In genomic region chr17:7038025-7038862, GRCh38 we compare ENCODE assay signal across 19 cellular contexts. TPM values are rescaled to one million over a fixed set of nuclear protein-coding genes. Genes with fewer than 3 reads are reported as not detected.
DNase-seq lines count a peak whose midpoint lies in the region; ATAC-seq, FAIRE-seq and TF ChIP-seq lines count a peak whose summit lies in the region.
"Had no signal": no experiment of that assay in that cellular context is flagged by ENCODE, and none has a peak within 500 bp of the region (broad histone marks: within the 10 kb centered on the region; RNA-seq: fewer than 3 reads in every experiment).

No MANE protein-coding gene starts in this region.

- intact Hi-C loops in HepG2 (cut with micrococcal nuclease; ENCODE audit: unreplicated experiment) (no loop called here), sigmoid colon (cut with DNase I) (no loop called here)

- peak overlapping the region; percentile 11 to 94 (median 39) for H3K4me3 ChIP-seq in HepG2 (replicated peaks in 1 of 3; ENCODE audit: insufficient read depth in 1 of 3, low read depth in 2 of 3, low read length in 3 of 3)
- H3K4me3 ChIP-seq in sigmoid colon: no peak overlapping the region

- peaks cover 50% of the 10 kb centered on the region for H3K4me1 Mint-ChIP-seq in stimulated activated naive CD8-positive, alpha-beta T cell treated with anti-CD3 and anti-CD28 coated beads, Interleukin-15, Interleukin-2, amounts not matched to agents 100 ng/mL and 50 ng/mL, for 24 hours (ENCODE audit: low read depth)
- peaks cover 57% of the 10 kb centered on the region for H3K4me1 Mint-ChIP-seq in activated CD4-positive, alpha-beta memory T cell treated with anti-CD3 and anti-CD28 coated beads, Interleukin-2, amount 10 ng/mL, durations not matched to agents 7 days and 5 days

- WGBS in HepG2 (ENCODE audit: low lambda C conversion rate): 4% methylated on average over 13 of the region's 19 CpGs
- WGBS in sigmoid colon, 2 donors: 76 to 88% methylated on average over 19 of the region's 19 CpGs

- TF ChIP-seq EP300 in HepG2 (IDR thresholded peaks at IDR 0.05; ENCODE audit: low read depth in 2 of 2, low read length in 2 of 2) (no peak), HepG2 (CRISPR knock-in tag; IDR thresholded peaks at IDR 0.05; ENCODE audit: borderline replicate concordance) (no peak), sigmoid colon (IDR thresholded peaks at IDR 0.05) (no peak)

- H3K9me3 Mint-ChIP-seq in stimulated activated naive CD8-positive, alpha-beta T cell treated with anti-CD3 and anti-CD28 coated beads, Interleukin-15, Interleukin-2, amounts not matched to agents 100 ng/mL and 50 ng/mL, for 24 hours: no peaks in the 10 kb centered on the region
- H3K9me3 Mint-ChIP-seq in activated CD4-positive, alpha-beta memory T cell treated with anti-CD3 and anti-CD28 coated beads, Interleukin-2, amount 10 ng/mL, durations not matched to agents 7 days and 5 days: no peaks in the 10 kb centered on the region

- H3K4me3 Mint-ChIP-seq in stimulated activated naive CD8-positive, alpha-beta T cell treated with anti-CD3 and anti-CD28 coated beads, Interleukin-15, Interleukin-2, amounts not matched to agents 100 ng/mL and 50 ng/mL, for 24 hours: peak overlapping the region; percentile 12
- peak overlapping the region; percentile 28 for H3K4me3 Mint-ChIP-seq in activated CD4-positive, alpha-beta memory T cell treated with anti-CD3 and anti-CD28 coated beads, Interleukin-2, amount 10 ng/mL, durations not matched to agents 7 days and 5 days

- peak overlapping the region; percentile 94 for H3K4me2 ChIP-seq in HepG2 (ENCODE audit: low read depth, low read length)

- no peaks in the 10 kb centered on the region for H4K20me1 ChIP-seq in HepG2 (ENCODE audit: insufficient read depth, low read length)

- no peak for ATAC-seq in stimulated activated naive CD8-positive, alpha-beta T cell treated with anti-CD3 and anti-CD28 coated beads, Interleukin-15, Interleukin-2, amounts not matched to agents 100 U/mL and 50 U/mL, for 24 hours
- ATAC-seq in HepG2: peak; percentile 18
- ATAC-seq: foreskin keratinocyte, PC-3, right cardiac atrium had no signal

- H3K27ac Mint-ChIP-seq in stimulated activated naive CD8-positive, alpha-beta T cell treated with anti-CD3 and anti-CD28 coated beads, Interleukin-15, Interleukin-2, amounts not matched to agents 100 ng/mL and 50 ng/mL, for 24 hours: no peak overlapping the region
- no peak overlapping the region for H3K27ac Mint-ChIP-seq in activated CD4-positive, alpha-beta memory T cell treated with anti-CD3 and anti-CD28 coated beads, Interleukin-2, amount 10 ng/mL, durations not matched to agents 7 days and 5 days

- POLR2A ChIA-PET in activated CD4-positive, alpha-beta memory T cell treated with anti-CD3 and anti-CD28 coated beads, Interleukin-2, amount 10 ng/mL, durations not matched to agents 7 days and 5 days (lab: Charles Lee): interaction anchor here (1.5 kb wide), 2 partner anchors 8 to 26 kb away, joined by 4 to 9 read pairs; partner anchors contain the start of gene RNASEK
- POLR2A ChIA-PET in HepG2 (lab: Yijun Ruan, JAX): interaction anchor here (0.7 to 3.7 kb wide), 7 partner anchors 8 to 182 kb away, joined by 3 to 71 read pairs (median 4); partner anchors contain the start of genes ACADVL, ASGR1, DLG4 and RNASEK

- peak; percentile 56 for TF ChIP-seq CTCF in HepG2 (CRISPR knock-in tag; IDR thresholded peaks at IDR 0.05)
- TF ChIP-seq CTCF in sigmoid colon (IDR thresholded peaks at IDR 0.05): no peak

- no peak for FAIRE-seq in HepG2 (lab: Jason Lieb, UNC)
- FAIRE-seq: H54, islet of Langerhans had no signal

- H3K27me3 ChIP-seq in HepG2 (ENCODE audit: control insufficient read depth in 1 of 2, insufficient read depth in 2 of 2, low read length in 2 of 2) (no peaks in the 10 kb centered on the region; a peak in 1 of 5 replicates), sigmoid colon (peaks cover 13 to 18% (median 15%) of the 10 kb centered on the region in 3 donors)

- H2AFZ ChIP-seq in HepG2 (ENCODE audit: low read length): no peak overlapping the region

- TF ChIP-seq POLR2A in HepG2 (IDR thresholded peaks at IDR 0.05; ENCODE audit: insufficient read depth in 1 of 2, low read depth in 2 of 2, low read length in 2 of 2) (peak in 1 of 2 experiments; percentile 56; a peak in 1 of 4 replicates), sigmoid colon (IDR thresholded peaks at IDR 0.05) (no peak)

- peaks cover 13% of the 10 kb centered on the region for H3K79me2 ChIP-seq in HepG2 (ENCODE audit: insufficient read depth, low read length)

- in situ Hi-C loops in HepG2 (cut with HindIII; ENCODE audit: extremely low pct_ligation_motif_present, low pct_unique_long_range_greater_than_20kb): no loop called here

- TF ChIP-seq RAD21 in HepG2 (CRISPR knock-in tag; IDR thresholded peaks at IDR 0.05): no peak

- no peak for DNase-seq in stimulated activated naive CD8-positive, alpha-beta T cell treated with anti-CD3 and anti-CD28 coated beads, Interleukin-15, Interleukin-2, amounts not matched to agents 100 U/mL and 50 U/mL, for 24 hours
- no peak for DNase-seq in activated CD4-positive, alpha-beta memory T cell treated with anti-CD3 and anti-CD28 coated beads, Interleukin-2, amount 10 ng/mL, durations not matched to agents 7 days and 5 days
- DNase-seq in HepG2 (ENCODE audit: low spot score) (no peak), putamen (ENCODE audit: low spot score) (no peak), EL (no peak), sigmoid colon (no peak), NCI-H2029 treated with DMSO at 0.1 percent for 48 hours (lab: John Stamatoyannopoulos, UW) (no peak)
- DNase-seq: effector memory CD4-positive, alpha-beta T cell; foreskin keratinocyte; NCI-H2171 treated with DMSO at 0.1 percent for 48 hours; PC-3; right cardiac atrium; stimulated activated CD4-positive, alpha-beta T cell treated with anti-CD3 and anti-CD28 coated beads, Interleukin-4, amount 100 ng/mL, for 4 hours; stimulated activated naive CD4-positive, alpha-beta T cell treated with Interleukin-2 at 50 U/mL for 16 hours had no signal

- H3K4me1 ChIP-seq in HepG2 (ENCODE audit: insufficient read depth, low read length): peaks cover 41% of the 10 kb centered on the region
- peaks cover 0 to 31% (median 26%) of the 10 kb centered on the region in 4 donors for H3K4me1 ChIP-seq in sigmoid colon

- H3K36me3 Mint-ChIP-seq in stimulated activated naive CD8-positive, alpha-beta T cell treated with anti-CD3 and anti-CD28 coated beads, Interleukin-15, Interleukin-2, amounts not matched to agents 100 ng/mL and 50 ng/mL, for 24 hours (ENCODE audit: low read depth): no peaks in the 10 kb centered on the region
- peaks cover 17% of the 10 kb centered on the region for H3K36me3 Mint-ChIP-seq in activated CD4-positive, alpha-beta memory T cell treated with anti-CD3 and anti-CD28 coated beads, Interleukin-2, amount 10 ng/mL, durations not matched to agents 7 days and 5 days (ENCODE audit: low read depth)

- H3K36me3 ChIP-seq in HepG2 (replicated peaks in 1 of 2; ENCODE audit: control insufficient read depth in 1 of 2, insufficient read depth in 2 of 2, low read length in 2 of 2): no peaks in the 10 kb centered on the region
- no peaks in the 10 kb centered on the region for H3K36me3 ChIP-seq in sigmoid colon

- H3K9me3 ChIP-seq in HepG2 (ENCODE audit: low read length) (no peaks in the 10 kb centered on the region), sigmoid colon (no peaks in the 10 kb centered on the region)

- no peaks in the 10 kb centered on the region for H3K27me3 Mint-ChIP-seq in stimulated activated naive CD8-positive, alpha-beta T cell treated with anti-CD3 and anti-CD28 coated beads, Interleukin-15, Interleukin-2, amounts not matched to agents 100 ng/mL and 50 ng/mL, for 24 hours
- peaks cover 10% of the 10 kb centered on the region for H3K27me3 Mint-ChIP-seq in activated CD4-positive, alpha-beta memory T cell treated with anti-CD3 and anti-CD28 coated beads, Interleukin-2, amount 10 ng/mL, durations not matched to agents 7 days and 5 days

- H3K9ac ChIP-seq in HepG2 (ENCODE audit: insufficient read depth, low read depth, low read length): peak overlapping the region; percentile 56

- H3K27ac ChIP-seq in HepG2 (ENCODE audit: extremely low read length, insufficient read depth, low read length) (peak overlapping the region; percentile 74), sigmoid colon (no peak overlapping the region)
- H3K27ac ChIP-seq: foreskin keratinocyte had no signal

- CTCF ChIA-PET in activated CD4-positive, alpha-beta memory T cell treated with anti-CD3 and anti-CD28 coated beads, Interleukin-2, amount 10 ng/mL, durations not matched to agents 7 days and 5 days (lab: Charles Lee): interaction anchor here (1.2 to 3.4 kb wide), 4 partner anchors 7 to 98 kb away, joined by 3 to 44 read pairs (median 5); no protein-coding TSS in a partner anchor
- CTCF ChIA-PET in HepG2 (lab: Yijun Ruan, JAX; ENCODE audit: low intra/inter-chr PET ratio, low total read pairs): no interaction called here

- no TSS peak for BruUV-seq in HepG2 (replicated peaks; lab: Mats Ljungman, UMichigan)

RNA-seq across cellular contexts. Expression of gene SLC16A13, which starts 2.4 kb away (rescaled TPM):
- 10 to 100 TPM; 26.8 to 28.9 TPM for total RNA-seq in activated CD4-positive, alpha-beta memory T cell treated with anti-CD3 and anti-CD28 coated beads, Interleukin-2, amount 10 ng/mL, durations not matched to agents 7 days and 5 days
- total RNA-seq in HepG2 (2016; rRNA removed; fragmentation: Illumina TruSeq; extraction: Trizol) (1.9 and 3.0 TPM in 2 replicates), sigmoid colon (1 to 10 TPM in 1 of 4 donors, under 1 TPM in 3; 0.36 to 1.1 (median 0.60) TPM)
- total RNA-seq in HepG2 (2016; cell fraction: cytosol; rRNA removed; fragmentation: Illumina TruSeq; extraction: Trizol; ENCODE audit: low read depth): 0.51 and 0.71 TPM in 2 replicates
- total RNA-seq in HepG2 (2016; cell fraction: insoluble cytoplasmic fraction; rRNA removed; fragmentation: Illumina TruSeq; extraction: Trizol): 1.8 and 3.1 TPM in 2 replicates
- total RNA-seq in HepG2 (2016; cell fraction: membrane; rRNA removed; fragmentation: Illumina TruSeq; extraction: Trizol): 1.5 and 1.6 TPM in 2 replicates
- total RNA-seq in HepG2 (2016; cell fraction: nucleus; rRNA removed; fragmentation: Illumina TruSeq; extraction: Trizol): 5.5 and 6.1 TPM in 2 replicates
- polyA plus RNA-seq in HepG2 (2011; rRNA removed) (2.2 and 3.4 TPM in 2 replicates), sigmoid colon (1 to 10 TPM in 2 of 3 donors, under 1 TPM in 1; 0.60 to 7.3 (median 1.2) TPM)
- polyA plus RNA-seq in HepG2 (2011; cell fraction: cytosol; rRNA removed): 2.1 and 2.2 TPM in 2 replicates
- 6.8 and 9.2 TPM in 2 replicates for polyA plus RNA-seq in HepG2 (2011; cell fraction: nucleus; rRNA removed)
- polyA plus RNA-seq in HepG2 (2012): 5.4 and 8.2 TPM in 2 replicates
- 0.70 and 1.4 TPM in 2 replicates for polyA plus RNA-seq in HepG2 (2016; cell fraction: cytosol; fragmentation: Illumina TruSeq; extraction: Trizol; ENCODE audit: low read depth)
- 5.9 and 6.3 TPM in 2 replicates for polyA plus RNA-seq in HepG2 (2016; cell fraction: insoluble cytoplasmic fraction; fragmentation: Illumina TruSeq; extraction: Trizol; ENCODE audit: low read depth)
- polyA plus RNA-seq in HepG2 (2016; cell fraction: membrane; fragmentation: Illumina TruSeq; extraction: Trizol; ENCODE audit: low read depth): 1.7 TPM in 2 replicates
- 15.2 and 15.6 TPM in 2 replicates for polyA plus RNA-seq in HepG2 (2016; cell fraction: nucleus; fragmentation: Illumina TruSeq; extraction: Trizol; ENCODE audit: insufficient read depth, low read depth)
- 4.8 and 7.6 TPM in 2 replicates for polyA minus RNA-seq in HepG2 (2011; rRNA and poly(A)+ RNA removed; ENCODE audit: low replicate concordance)
- 2.9 and 4.4 TPM in 2 replicates for polyA minus RNA-seq in HepG2 (2011; cell fraction: cytosol; rRNA and poly(A)+ RNA removed)
- polyA minus RNA-seq in HepG2 (2011; cell fraction: nucleus; rRNA and poly(A)+ RNA removed): 3.1 and 5.2 TPM in 2 replicates

RNA-seq across cellular contexts. Expression of gene SLC16A11, which starts 5.6 kb away (rescaled TPM):
- total RNA-seq in activated CD4-positive, alpha-beta memory T cell treated with anti-CD3 and anti-CD28 coated beads, Interleukin-2, amount 10 ng/mL, durations not matched to agents 7 days and 5 days: under 1 TPM; 0.35 to 0.73 TPM
- total RNA-seq in HepG2 (2016; rRNA removed; fragmentation: Illumina TruSeq; extraction: Trizol) (not detected in 2 replicates), sigmoid colon (under 1 TPM in 3 of 4 donors, not detected in 1; 0.33 to 0.54 (median 0.36) TPM)
- not detected in 2 replicates for total RNA-seq in HepG2 (2016; cell fraction: cytosol; rRNA removed; fragmentation: Illumina TruSeq; extraction: Trizol; ENCODE audit: low read depth)
- not detected in 2 replicates for total RNA-seq in HepG2 (2016; cell fraction: insoluble cytoplasmic fraction; rRNA removed; fragmentation: Illumina TruSeq; extraction: Trizol)
- total RNA-seq in HepG2 (2016; cell fraction: membrane; rRNA removed; fragmentation: Illumina TruSeq; extraction: Trizol): not detected in 2 replicates
- total RNA-seq in HepG2 (2016; cell fraction: nucleus; rRNA removed; fragmentation: Illumina TruSeq; extraction: Trizol): not detected in 2 replicates
- polyA plus RNA-seq in HepG2 (2011; rRNA removed) (not detected in 2 replicates), sigmoid colon (1 to 10 TPM in 1 of 3 donors, not detected in 2; 2.4 TPM)
- polyA plus RNA-seq in HepG2 (2011; cell fraction: cytosol; rRNA removed): not detected in 2 replicates
- not detected in 2 replicates for polyA plus RNA-seq in HepG2 (2011; cell fraction: nucleus; rRNA removed)
- 0.27 and 0.29 TPM in 2 replicates for polyA plus RNA-seq in HepG2 (2012)
- polyA plus RNA-seq in HepG2 (2016; cell fraction: cytosol; fragmentation: Illumina TruSeq; extraction: Trizol; ENCODE audit: low read depth): not detected in 2 replicates
- not detected in 2 replicates for polyA plus RNA-seq in HepG2 (2016; cell fraction: insoluble cytoplasmic fraction; fragmentation: Illumina TruSeq; extraction: Trizol; ENCODE audit: low read depth)
- polyA plus RNA-seq in HepG2 (2016; cell fraction: membrane; fragmentation: Illumina TruSeq; extraction: Trizol; ENCODE audit: low read depth): not detected in 2 replicates
- polyA plus RNA-seq in HepG2 (2016; cell fraction: nucleus; fragmentation: Illumina TruSeq; extraction: Trizol; ENCODE audit: insufficient read depth, low read depth): not detected in 2 replicates
- polyA minus RNA-seq in HepG2 (2011; rRNA and poly(A)+ RNA removed; ENCODE audit: low replicate concordance): not detected in 2 replicates
- not detected in 2 replicates for polyA minus RNA-seq in HepG2 (2011; cell fraction: cytosol; rRNA and poly(A)+ RNA removed)
- not detected in 2 replicates for polyA minus RNA-seq in HepG2 (2011; cell fraction: nucleus; rRNA and poly(A)+ RNA removed)
- total RNA-seq: M059J, PC-3 had no signal

RNA-seq across cellular contexts. Expression of gene BCL6B, which starts 15.4 kb away (rescaled TPM):
- total RNA-seq in activated CD4-positive, alpha-beta memory T cell treated with anti-CD3 and anti-CD28 coated beads, Interleukin-2, amount 10 ng/mL, durations not matched to agents 7 days and 5 days: under 1 TPM; 0.80 to 0.88 TPM
- not detected in 2 replicates for total RNA-seq in HepG2 (2016; rRNA removed; fragmentation: Illumina TruSeq; extraction: Trizol)
- not detected in 2 replicates for total RNA-seq in HepG2 (2016; cell fraction: cytosol; rRNA removed; fragmentation: Illumina TruSeq; extraction: Trizol; ENCODE audit: low read depth)
- total RNA-seq in HepG2 (2016; cell fraction: insoluble cytoplasmic fraction; rRNA removed; fragmentation: Illumina TruSeq; extraction: Trizol): not detected in 2 replicates
- total RNA-seq in HepG2 (2016; cell fraction: membrane; rRNA removed; fragmentation: Illumina TruSeq; extraction: Trizol): not detected in 2 replicates
- total RNA-seq in HepG2 (2016; cell fraction: nucleus; rRNA removed; fragmentation: Illumina TruSeq; extraction: Trizol): not detected in 2 replicates
- not detected in 2 replicates for polyA plus RNA-seq in HepG2 (2011; rRNA removed)
- polyA plus RNA-seq in HepG2 (2011; cell fraction: cytosol; rRNA removed): not detected in 2 replicates
- not detected in 2 replicates for polyA plus RNA-seq in HepG2 (2011; cell fraction: nucleus; rRNA removed)
- not detected in 2 replicates for polyA plus RNA-seq in HepG2 (2012)
- not detected in 2 replicates for polyA plus RNA-seq in HepG2 (2016; cell fraction: cytosol; fragmentation: Illumina TruSeq; extraction: Trizol; ENCODE audit: low read depth)
- not detected in 2 replicates for polyA plus RNA-seq in HepG2 (2016; cell fraction: insoluble cytoplasmic fraction; fragmentation: Illumina TruSeq; extraction: Trizol; ENCODE audit: low read depth)
- not detected in 2 replicates for polyA plus RNA-seq in HepG2 (2016; cell fraction: membrane; fragmentation: Illumina TruSeq; extraction: Trizol; ENCODE audit: low read depth)
- polyA plus RNA-seq in HepG2 (2016; cell fraction: nucleus; fragmentation: Illumina TruSeq; extraction: Trizol; ENCODE audit: insufficient read depth, low read depth): not detected in 2 replicates
- polyA minus RNA-seq in HepG2 (2011; rRNA and poly(A)+ RNA removed; ENCODE audit: low replicate concordance): not detected in 2 replicates
- polyA minus RNA-seq in HepG2 (2011; cell fraction: cytosol; rRNA and poly(A)+ RNA removed): not detected in 2 replicates
- polyA minus RNA-seq in HepG2 (2011; cell fraction: nucleus; rRNA and poly(A)+ RNA removed): not detected in 2 replicates
- total RNA-seq in sigmoid colon: 1 to 10 TPM in 2 of 4 donors, under 1 TPM in 2; 0.71 to 2.8 (median 1.8) TPM
- 1 to 10 TPM in 2 of 3 donors, under 1 TPM in 1; 0.46 to 3.6 (median 3.3) TPM for polyA plus RNA-seq in sigmoid colon
- total RNA-seq: M059J, PC-3 had no signal

RNA-seq across cellular contexts. Expression of gene RNASEK, which starts 25.8 kb away (rescaled TPM):
- 100 to 1,000 TPM; 187 to 194 TPM for total RNA-seq in activated CD4-positive, alpha-beta memory T cell treated with anti-CD3 and anti-CD28 coated beads, Interleukin-2, amount 10 ng/mL, durations not matched to agents 7 days and 5 days
- 41.5 and 57.2 TPM in 2 replicates for total RNA-seq in HepG2 (2016; rRNA removed; fragmentation: Illumina TruSeq; extraction: Trizol)
- total RNA-seq in HepG2 (2016; cell fraction: cytosol; rRNA removed; fragmentation: Illumina TruSeq; extraction: Trizol; ENCODE audit: low read depth): 41.7 and 49.8 TPM in 2 replicates
- total RNA-seq in HepG2 (2016; cell fraction: insoluble cytoplasmic fraction; rRNA removed; fragmentation: Illumina TruSeq; extraction: Trizol): 33.3 and 56.0 TPM in 2 replicates
- total RNA-seq in HepG2 (2016; cell fraction: membrane; rRNA removed; fragmentation: Illumina TruSeq; extraction: Trizol): 52.1 and 66.6 TPM in 2 replicates
- 29.6 and 42.0 TPM in 2 replicates for total RNA-seq in HepG2 (2016; cell fraction: nucleus; rRNA removed; fragmentation: Illumina TruSeq; extraction: Trizol)
- 113 and 121 TPM in 2 replicates for polyA plus RNA-seq in HepG2 (2011; rRNA removed)
- polyA plus RNA-seq in HepG2 (2011; cell fraction: cytosol; rRNA removed): 136 and 149 TPM in 2 replicates
- 49.9 and 54.4 TPM in 2 replicates for polyA plus RNA-seq in HepG2 (2011; cell fraction: nucleus; rRNA removed)
- polyA plus RNA-seq in HepG2 (2012): 189 and 246 TPM in 2 replicates
- polyA plus RNA-seq in HepG2 (2016; cell fraction: cytosol; fragmentation: Illumina TruSeq; extraction: Trizol; ENCODE audit: low read depth): 191 and 227 TPM in 2 replicates
- polyA plus RNA-seq in HepG2 (2016; cell fraction: insoluble cytoplasmic fraction; fragmentation: Illumina TruSeq; extraction: Trizol; ENCODE audit: low read depth): 118 and 137 TPM in 2 replicates
- polyA plus RNA-seq in HepG2 (2016; cell fraction: membrane; fragmentation: Illumina TruSeq; extraction: Trizol; ENCODE audit: low read depth): 209 and 217 TPM in 2 replicates
- 191 and 216 TPM in 2 replicates for polyA plus RNA-seq in HepG2 (2016; cell fraction: nucleus; fragmentation: Illumina TruSeq; extraction: Trizol; ENCODE audit: insufficient read depth, low read depth)
- polyA minus RNA-seq in HepG2 (2011; rRNA and poly(A)+ RNA removed; ENCODE audit: low replicate concordance): 81.4 and 128 TPM in 2 replicates
- 63.8 and 65.2 TPM in 2 replicates for polyA minus RNA-seq in HepG2 (2011; cell fraction: cytosol; rRNA and poly(A)+ RNA removed)
- 32.3 and 33.3 TPM in 2 replicates for polyA minus RNA-seq in HepG2 (2011; cell fraction: nucleus; rRNA and poly(A)+ RNA removed)
- total RNA-seq in sigmoid colon: 100 to 1,000 TPM in 2 of 4 donors, 10 to 100 TPM in 2; 78.8 to 196 (median 109) TPM
- polyA plus RNA-seq in sigmoid colon: 100 to 1,000 TPM; 261 to 363 (median 302) TPM

RNA-seq across cellular contexts. Expression of gene CLEC10A, which starts 41.8 kb away (rescaled TPM):
- total RNA-seq in activated CD4-positive, alpha-beta memory T cell treated with anti-CD3 and anti-CD28 coated beads, Interleukin-2, amount 10 ng/mL, durations not matched to agents 7 days and 5 days: not detected
- not detected in 2 replicates for total RNA-seq in HepG2 (2016; rRNA removed; fragmentation: Illumina TruSeq; extraction: Trizol)
- total RNA-seq in HepG2 (2016; cell fraction: cytosol; rRNA removed; fragmentation: Illumina TruSeq; extraction: Trizol; ENCODE audit: low read depth): not detected in 2 replicates
- total RNA-seq in HepG2 (2016; cell fraction: insoluble cytoplasmic fraction; rRNA removed; fragmentation: Illumina TruSeq; extraction: Trizol): 0.06 TPM in 1 of 2 replicates, not detected in the other
- total RNA-seq in HepG2 (2016; cell fraction: membrane; rRNA removed; fragmentation: Illumina TruSeq; extraction: Trizol): not detected in 2 replicates
- total RNA-seq in HepG2 (2016; cell fraction: nucleus; rRNA removed; fragmentation: Illumina TruSeq; extraction: Trizol): 0.19 TPM in 1 of 2 replicates, not detected in the other
- polyA plus RNA-seq in HepG2 (2011; rRNA removed): 0.33 and 0.65 TPM in 2 replicates
- polyA plus RNA-seq in HepG2 (2011; cell fraction: cytosol; rRNA removed): 0.08 and 0.14 TPM in 2 replicates
- polyA plus RNA-seq in HepG2 (2011; cell fraction: nucleus; rRNA removed): 1.3 and 2.4 TPM in 2 replicates
- 0.35 and 0.48 TPM in 2 replicates for polyA plus RNA-seq in HepG2 (2012)
- not detected in 2 replicates for polyA plus RNA-seq in HepG2 (2016; cell fraction: cytosol; fragmentation: Illumina TruSeq; extraction: Trizol; ENCODE audit: low read depth)
- not detected in 2 replicates for polyA plus RNA-seq in HepG2 (2016; cell fraction: insoluble cytoplasmic fraction; fragmentation: Illumina TruSeq; extraction: Trizol; ENCODE audit: low read depth)
- polyA plus RNA-seq in HepG2 (2016; cell fraction: membrane; fragmentation: Illumina TruSeq; extraction: Trizol; ENCODE audit: low read depth): not detected in 2 replicates
- 0.68 and 0.90 TPM in 2 replicates for polyA plus RNA-seq in HepG2 (2016; cell fraction: nucleus; fragmentation: Illumina TruSeq; extraction: Trizol; ENCODE audit: insufficient read depth, low read depth)
- polyA minus RNA-seq in HepG2 (2011; rRNA and poly(A)+ RNA removed; ENCODE audit: low replicate concordance): 0.18 TPM in 1 of 2 replicates, not detected in the other
- not detected in 2 replicates for polyA minus RNA-seq in HepG2 (2011; cell fraction: cytosol; rRNA and poly(A)+ RNA removed)
- polyA minus RNA-seq in HepG2 (2011; cell fraction: nucleus; rRNA and poly(A)+ RNA removed): 0.64 and 1.2 TPM in 2 replicates
- 10 to 100 TPM in 3 of 4 donors, 1 to 10 TPM in 1; 9.1 to 16.9 (median 14.1) TPM for total RNA-seq in sigmoid colon
- polyA plus RNA-seq in sigmoid colon: 10 to 100 TPM in 2 of 3 donors, 1 to 10 TPM in 1; 9.6 to 17.6 (median 15.3) TPM
- total RNA-seq: foreskin keratinocyte; M059J; PC-3; T-helper 2 cell treated with Interferon-gamma antibody and Interleukin-4, amounts not matched to agents 100 ng/mL and 5 ng/mL, for 36 hours had no signal
- polyA plus RNA-seq: foreskin keratinocyte had no signal

Comparison
In these comparisons a context has a peak if more than half of its experiments do, and no peak if none do; other contexts are left out.
1. H3K4me3 ChIP-seq: peak in HepG2 (3 of 3); none in sigmoid colon (0 of 4).